ENCODE assay signal across 1 cellular context in the genomic region with DNA sequence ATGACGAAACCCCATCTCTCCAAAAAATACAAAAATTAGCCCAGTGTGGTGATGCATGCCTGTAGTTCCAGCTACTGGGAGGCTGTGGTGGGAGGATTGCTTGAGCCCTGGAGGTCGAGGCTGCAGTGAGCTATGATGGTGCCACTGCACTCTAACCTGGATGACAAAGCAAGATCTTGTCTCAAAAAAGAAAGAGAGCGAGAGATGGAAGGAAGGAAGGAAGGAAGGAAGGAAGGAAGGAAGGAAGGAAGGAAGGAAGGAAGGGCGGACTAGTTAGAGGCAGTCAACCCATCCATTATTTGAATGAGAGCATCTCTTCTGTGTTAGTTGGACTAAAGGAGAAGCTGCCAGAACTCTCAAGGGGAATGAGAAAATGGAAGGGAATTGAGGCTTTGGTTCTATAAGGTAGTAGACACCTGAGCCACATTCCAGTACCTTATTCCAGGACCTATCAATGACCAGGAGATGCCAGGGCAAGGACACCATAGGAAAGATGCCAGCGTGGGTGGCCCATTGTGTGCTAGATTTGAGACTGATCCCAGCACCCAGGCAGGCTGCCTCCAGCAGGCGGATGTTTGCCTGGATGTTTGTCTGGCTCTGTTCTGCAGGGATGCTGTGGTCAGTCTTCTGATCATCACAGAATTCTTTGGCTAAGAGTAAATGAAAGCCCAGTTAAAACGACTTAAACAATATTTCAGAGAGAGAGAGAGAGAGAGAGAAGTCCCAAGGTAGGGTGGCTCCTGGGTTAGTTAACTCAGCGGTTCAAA.
A peak's percentile ranks its signal among the peaks of the same experiment; 100 is the strongest.
TF ChIP-seq lines count a peak whose summit lies in the region.

No MANE protein-coding gene starts in this region.

TF ChIP-seq in K562, 482 proteins besides CTCF, POLR2A, EP300 and RAD21:
- no peak for TF ChIP-seq HDGF (IDR thresholded peaks at IDR 0.05)
- TF ChIP-seq HEY1 (CRISPR knock-in tag; IDR thresholded peaks at IDR 0.05; ENCODE audit: borderline replicate concordance): no peak
- TF ChIP-seq SMARCE1 (IDR thresholded peaks at IDR 0.05): no peak
- no peak for TF ChIP-seq MED1 (CRISPR knock-in tag; IDR thresholded peaks at IDR 0.05; ENCODE audit: borderline replicate concordance)
- TF ChIP-seq ZNF717 (CRISPR knock-in tag; IDR thresholded peaks at IDR 0.05): no peak
- TF ChIP-seq, protein P1, sequence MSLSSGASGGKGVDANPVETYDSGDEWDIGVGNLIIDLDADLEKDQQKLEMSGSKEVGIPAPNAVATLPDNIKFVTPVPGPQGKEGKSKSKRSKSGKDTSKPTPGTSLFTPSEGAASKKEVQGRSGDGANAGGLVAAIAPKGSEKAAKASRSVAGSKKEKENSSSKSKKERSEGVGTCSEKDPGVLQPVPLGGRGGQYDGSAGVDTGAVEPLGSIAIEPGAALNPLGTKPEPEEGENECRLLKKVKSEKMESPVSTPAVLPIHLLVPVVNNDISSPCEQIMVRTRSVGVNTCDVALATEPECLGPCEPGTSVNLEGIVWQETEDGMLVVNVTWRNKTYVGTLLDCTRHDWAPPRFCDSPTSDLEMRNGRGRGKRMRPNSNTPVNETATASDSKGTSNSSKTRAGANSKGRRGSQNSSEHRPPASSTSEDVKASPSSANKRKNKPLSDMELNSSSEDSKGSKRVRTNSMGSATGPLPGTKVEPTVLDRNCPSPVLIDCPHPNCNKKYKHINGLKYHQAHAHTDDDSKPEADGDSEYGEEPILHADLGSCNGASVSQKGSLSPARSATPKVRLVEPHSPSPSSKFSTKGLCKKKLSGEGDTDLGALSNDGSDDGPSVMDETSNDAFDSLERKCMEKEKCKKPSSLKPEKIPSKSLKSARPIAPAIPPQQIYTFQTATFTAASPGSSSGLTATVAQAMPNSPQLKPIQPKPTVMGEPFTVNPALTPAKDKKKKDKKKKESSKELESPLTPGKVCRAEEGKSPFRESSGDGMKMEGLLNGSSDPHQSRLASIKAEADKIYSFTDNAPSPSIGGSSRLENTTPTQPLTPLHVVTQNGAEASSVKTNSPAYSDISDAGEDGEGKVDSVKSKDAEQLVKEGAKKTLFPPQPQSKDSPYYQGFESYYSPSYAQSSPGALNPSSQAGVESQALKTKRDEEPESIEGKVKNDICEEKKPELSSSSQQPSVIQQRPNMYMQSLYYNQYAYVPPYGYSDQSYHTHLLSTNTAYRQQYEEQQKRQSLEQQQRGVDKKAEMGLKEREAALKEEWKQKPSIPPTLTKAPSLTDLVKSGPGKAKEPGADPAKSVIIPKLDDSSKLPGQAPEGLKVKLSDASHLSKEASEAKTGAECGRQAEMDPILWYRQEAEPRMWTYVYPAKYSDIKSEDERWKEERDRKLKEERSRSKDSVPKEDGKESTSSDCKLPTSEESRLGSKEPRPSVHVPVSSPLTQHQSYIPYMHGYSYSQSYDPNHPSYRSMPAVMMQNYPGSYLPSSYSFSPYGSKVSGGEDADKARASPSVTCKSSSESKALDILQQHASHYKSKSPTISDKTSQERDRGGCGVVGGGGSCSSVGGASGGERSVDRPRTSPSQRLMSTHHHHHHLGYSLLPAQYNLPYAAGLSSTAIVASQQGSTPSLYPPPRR (CRISPR knock-in tag; IDR thresholded peaks at IDR 0.05; ENCODE audit: borderline replicate concordance): no peak
- no peak for TF ChIP-seq PURB (CRISPR knock-in tag; IDR thresholded peaks at IDR 0.05; ENCODE audit: low read depth)
- 0 out of 2 replicates have a peak, but pooled peaks have one; percentile 9 for TF ChIP-seq CTBP1 (IDR thresholded peaks at IDR 0.05; ENCODE audit: borderline replicate concordance)
- TF ChIP-seq, protein P2, sequence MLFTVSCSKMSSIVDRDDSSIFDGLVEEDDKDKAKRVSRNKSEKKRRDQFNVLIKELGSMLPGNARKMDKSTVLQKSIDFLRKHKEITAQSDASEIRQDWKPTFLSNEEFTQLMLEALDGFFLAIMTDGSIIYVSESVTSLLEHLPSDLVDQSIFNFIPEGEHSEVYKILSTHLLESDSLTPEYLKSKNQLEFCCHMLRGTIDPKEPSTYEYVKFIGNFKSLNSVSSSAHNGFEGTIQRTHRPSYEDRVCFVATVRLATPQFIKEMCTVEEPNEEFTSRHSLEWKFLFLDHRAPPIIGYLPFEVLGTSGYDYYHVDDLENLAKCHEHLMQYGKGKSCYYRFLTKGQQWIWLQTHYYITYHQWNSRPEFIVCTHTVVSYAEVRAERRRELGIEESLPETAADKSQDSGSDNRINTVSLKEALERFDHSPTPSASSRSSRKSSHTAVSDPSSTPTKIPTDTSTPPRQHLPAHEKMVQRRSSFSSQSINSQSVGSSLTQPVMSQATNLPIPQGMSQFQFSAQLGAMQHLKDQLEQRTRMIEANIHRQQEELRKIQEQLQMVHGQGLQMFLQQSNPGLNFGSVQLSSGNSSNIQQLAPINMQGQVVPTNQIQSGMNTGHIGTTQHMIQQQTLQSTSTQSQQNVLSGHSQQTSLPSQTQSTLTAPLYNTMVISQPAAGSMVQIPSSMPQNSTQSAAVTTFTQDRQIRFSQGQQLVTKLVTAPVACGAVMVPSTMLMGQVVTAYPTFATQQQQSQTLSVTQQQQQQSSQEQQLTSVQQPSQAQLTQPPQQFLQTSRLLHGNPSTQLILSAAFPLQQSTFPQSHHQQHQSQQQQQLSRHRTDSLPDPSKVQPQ (CRISPR knock-in tag; IDR thresholded peaks at IDR 0.05; ENCODE audit: borderline replicate concordance): no peak
- peak; percentile 50; the same call in 1 of the 2 replicates for TF ChIP-seq C11orf30 (IDR thresholded peaks at IDR 0.05; ENCODE audit: low read depth)
- no peak for TF ChIP-seq POLR2AphosphoS5 (IDR thresholded peaks at IDR 0.05; ENCODE audit: control insufficient read depth, insufficient read depth, low read depth, low read length)
- TF ChIP-seq ZNF699 (CRISPR knock-in tag; IDR thresholded peaks at IDR 0.05; ENCODE audit: insufficient replicate concordance): no peak
- no peak for TF ChIP-seq HDAC1 (IDR thresholded peaks at IDR 0.05)
- TF ChIP-seq, protein P3, sequence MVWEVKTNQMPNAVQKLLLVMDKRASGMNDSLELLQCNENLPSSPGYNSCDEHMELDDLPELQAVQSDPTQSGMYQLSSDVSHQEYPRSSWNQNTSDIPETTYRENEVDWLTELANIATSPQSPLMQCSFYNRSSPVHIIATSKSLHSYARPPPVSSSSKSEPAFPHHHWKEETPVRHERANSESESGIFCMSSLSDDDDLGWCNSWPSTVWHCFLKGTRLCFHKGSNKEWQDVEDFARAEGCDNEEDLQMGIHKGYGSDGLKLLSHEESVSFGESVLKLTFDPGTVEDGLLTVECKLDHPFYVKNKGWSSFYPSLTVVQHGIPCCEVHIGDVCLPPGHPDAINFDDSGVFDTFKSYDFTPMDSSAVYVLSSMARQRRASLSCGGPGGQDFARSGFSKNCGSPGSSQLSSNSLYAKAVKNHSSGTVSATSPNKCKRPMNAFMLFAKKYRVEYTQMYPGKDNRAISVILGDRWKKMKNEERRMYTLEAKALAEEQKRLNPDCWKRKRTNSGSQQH (CRISPR knock-in tag; IDR thresholded peaks at IDR 0.05): 0 out of 2 replicates have a peak, but pooled peaks have one; percentile 25
- no peak for TF ChIP-seq LARP7 (IDR thresholded peaks at IDR 0.05)
- TF ChIP-seq ZNF785 (CRISPR knock-in tag; IDR thresholded peaks at IDR 0.05): no peak
- TF ChIP-seq ZNF507 (tag; conservative IDR thresholded peaks at IDR 0.05): no peak
- TF ChIP-seq, protein P4, sequence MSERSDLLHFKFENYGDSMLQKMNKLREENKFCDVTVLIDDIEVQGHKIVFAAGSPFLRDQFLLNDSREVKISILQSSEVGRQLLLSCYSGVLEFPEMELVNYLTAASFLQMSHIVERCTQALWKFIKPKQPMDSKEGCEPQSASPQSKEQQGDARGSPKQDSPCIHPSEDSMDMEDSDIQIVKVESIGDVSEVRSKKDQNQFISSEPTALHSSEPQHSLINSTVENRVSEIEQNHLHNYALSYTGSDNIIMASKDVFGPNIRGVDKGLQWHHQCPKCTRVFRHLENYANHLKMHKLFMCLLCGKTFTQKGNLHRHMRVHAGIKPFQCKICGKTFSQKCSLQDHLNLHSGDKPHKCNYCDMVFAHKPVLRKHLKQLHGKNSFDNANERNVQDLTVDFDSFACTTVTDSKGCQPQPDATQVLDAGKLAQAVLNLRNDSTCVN (CRISPR knock-in tag; IDR thresholded peaks at IDR 0.05): no peak
- TF ChIP-seq, protein P5, sequence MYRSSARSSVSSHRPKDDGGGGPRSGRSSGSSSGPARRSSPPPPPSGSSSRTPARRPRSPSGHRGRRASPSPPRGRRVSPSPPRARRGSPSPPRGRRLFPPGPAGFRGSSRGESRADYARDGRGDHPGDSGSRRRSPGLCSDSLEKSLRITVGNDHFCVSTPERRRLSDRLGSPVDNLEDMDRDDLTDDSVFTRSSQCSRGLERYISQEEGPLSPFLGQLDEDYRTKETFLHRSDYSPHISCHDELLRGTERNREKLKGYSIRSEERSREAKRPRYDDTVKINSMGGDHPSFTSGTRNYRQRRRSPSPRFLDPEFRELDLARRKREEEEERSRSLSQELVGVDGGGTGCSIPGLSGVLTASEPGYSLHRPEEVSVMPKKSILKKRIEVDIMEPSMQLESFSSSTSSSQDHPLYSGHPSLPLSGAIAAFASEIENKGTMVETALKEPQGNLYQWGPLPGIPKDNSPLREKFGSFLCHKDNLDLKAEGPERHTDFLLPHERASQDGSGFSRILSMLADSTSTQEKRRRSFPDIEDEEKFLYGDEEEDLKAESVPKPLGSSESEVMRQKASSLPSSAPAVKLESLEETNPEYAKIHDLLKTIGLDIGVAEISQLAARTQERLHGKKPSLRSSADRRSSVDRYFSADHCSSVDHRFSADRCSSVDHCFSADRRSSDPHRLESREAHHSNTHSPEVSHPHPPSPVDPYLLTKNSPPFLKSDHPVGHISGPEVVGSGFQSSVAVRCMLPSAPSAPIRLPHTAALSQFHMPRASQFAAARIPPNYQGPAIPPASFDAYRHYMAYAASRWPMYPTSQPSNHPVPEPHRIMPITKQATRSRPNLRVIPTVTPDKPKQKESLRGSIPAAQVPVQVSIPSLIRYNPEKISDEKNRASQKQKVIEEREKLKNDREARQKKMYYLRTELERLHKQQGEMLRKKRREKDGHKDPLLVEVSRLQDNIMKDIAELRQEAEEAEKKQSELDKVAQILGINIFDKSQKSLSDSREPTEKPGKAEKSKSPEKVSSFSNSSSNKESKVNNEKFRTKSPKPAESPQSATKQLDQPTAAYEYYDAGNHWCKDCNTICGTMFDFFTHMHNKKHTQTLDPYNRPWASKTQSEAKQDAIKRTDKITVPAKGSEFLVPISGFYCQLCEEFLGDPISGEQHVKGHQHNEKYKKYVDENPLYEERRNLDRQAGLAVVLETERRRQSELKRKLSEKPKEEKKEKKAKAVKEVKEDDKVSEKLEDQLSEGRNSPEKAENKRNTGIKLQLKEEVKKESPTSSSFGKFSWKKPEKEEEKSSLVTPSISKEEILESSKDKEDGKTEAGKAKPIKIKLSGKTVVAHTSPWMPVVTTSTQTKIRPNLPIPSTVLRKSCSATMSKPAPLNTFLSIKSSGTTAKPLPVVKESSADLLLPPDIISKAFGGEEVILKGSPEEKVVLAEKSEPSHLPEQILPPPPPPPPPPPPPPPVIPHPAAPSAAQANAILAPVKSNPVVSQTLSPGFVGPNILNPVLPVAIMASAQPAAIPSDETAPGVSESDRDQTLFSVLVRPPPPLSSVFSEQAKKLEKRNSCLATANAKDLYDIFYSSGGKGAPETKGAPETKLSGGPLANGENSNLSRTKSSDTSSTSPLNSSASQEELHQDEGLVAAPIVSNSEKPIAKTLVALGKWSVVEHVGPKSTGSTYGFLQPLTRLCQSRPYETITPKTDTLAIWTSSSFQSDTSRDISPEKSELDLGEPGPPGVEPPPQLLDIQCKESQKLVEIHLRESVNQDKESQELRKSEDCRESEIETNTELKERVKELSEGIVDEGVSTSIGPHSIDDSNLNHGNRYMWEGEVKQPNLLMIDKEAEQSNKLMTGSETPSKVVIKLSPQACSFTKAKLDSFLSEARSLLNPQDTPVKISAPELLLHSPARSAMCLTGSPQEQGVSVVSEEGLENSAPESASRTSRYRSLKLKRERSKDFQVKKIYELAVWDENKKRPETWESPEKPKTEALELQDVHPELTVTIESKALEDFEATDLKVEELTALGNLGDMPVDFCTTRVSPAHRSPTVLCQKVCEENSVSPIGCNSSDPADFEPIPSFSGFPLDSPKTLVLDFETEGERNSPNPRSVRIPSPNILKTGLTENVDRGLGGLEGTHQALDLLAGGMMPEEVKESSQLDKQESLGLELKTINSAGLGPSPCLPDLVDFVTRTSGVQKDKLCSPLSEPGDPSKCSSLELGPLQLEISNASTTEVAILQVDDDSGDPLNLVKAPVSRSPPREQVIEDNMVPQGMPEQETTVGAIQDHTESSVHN (IDR thresholded peaks at IDR 0.05; ENCODE audit: borderline replicate concordance in 1 of 2, low read depth in 1 of 2): no peak
- TF ChIP-seq, protein P6, sequence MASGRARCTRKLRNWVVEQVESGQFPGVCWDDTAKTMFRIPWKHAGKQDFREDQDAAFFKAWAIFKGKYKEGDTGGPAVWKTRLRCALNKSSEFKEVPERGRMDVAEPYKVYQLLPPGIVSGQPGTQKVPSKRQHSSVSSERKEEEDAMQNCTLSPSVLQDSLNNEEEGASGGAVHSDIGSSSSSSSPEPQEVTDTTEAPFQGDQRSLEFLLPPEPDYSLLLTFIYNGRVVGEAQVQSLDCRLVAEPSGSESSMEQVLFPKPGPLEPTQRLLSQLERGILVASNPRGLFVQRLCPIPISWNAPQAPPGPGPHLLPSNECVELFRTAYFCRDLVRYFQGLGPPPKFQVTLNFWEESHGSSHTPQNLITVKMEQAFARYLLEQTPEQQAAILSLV (tag; IDR thresholded peaks at IDR 0.05): no peak
- TF ChIP-seq SIN3B (IDR thresholded peaks at IDR 0.05; ENCODE audit: low read depth): no peak
- no peak for TF ChIP-seq MBD2 (IDR thresholded peaks at IDR 0.05; ENCODE audit: borderline replicate concordance, low read depth)
- peak; percentile 60 for TF ChIP-seq NFE2 (IDR thresholded peaks at IDR 0.05; ENCODE audit: low read depth)
TF ChIP-seq in K562: peak in this region for 4.
